In the genomic region with DNA sequence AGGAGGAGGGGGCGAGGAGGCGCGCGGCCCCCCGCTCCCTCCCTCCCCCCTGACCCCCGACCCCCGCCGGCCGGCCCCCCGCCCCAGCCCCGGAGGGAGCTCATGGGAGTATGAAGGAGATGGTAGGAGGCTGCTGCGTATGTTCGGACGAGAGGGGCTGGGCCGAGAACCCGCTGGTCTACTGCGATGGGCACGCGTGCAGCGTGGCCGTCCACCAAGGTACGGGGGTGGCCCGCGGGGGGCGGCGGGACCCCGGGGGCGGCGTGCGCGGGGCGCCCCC, we compare ENCODE assay signal across 8 cellular contexts. TPM values are rescaled to one million over a fixed set of nuclear protein-coding genes. Genes with fewer than 3 reads are reported as not detected.
DNase-seq lines count a peak whose midpoint lies in the region; ATAC-seq, FAIRE-seq and TF ChIP-seq lines count a peak whose summit lies in the region.

No MANE protein-coding gene starts in this region.

- peak overlapping the region; percentile 56 for H3K4me3 Mint-ChIP-seq in activated naive CD8-positive, alpha-beta T cell

- intact Hi-C loops in thyroid gland (cut with DNase I): no loop called here

- H3K4me2 ChIP-seq in keratinocyte (ENCODE audit: control insufficient read depth, extremely low read depth, insufficient read depth, low read depth, low read length): peak overlapping the region; percentile 91

- H3K9ac ChIP-seq in keratinocyte (ENCODE audit: control insufficient read depth, extremely low read depth, insufficient read depth, low read length): peak overlapping the region; percentile 76

- no peak for ATAC-seq in GM18858 (IDR thresholded peaks at IDR 0.05; ENCODE audit: unreplicated experiment)

- no peak overlapping the region for H2AFZ ChIP-seq in keratinocyte (ENCODE audit: control insufficient read depth, low read length)

- no peaks in the 10 kb centered on the region for H3K27me3 Mint-ChIP-seq in activated naive CD8-positive, alpha-beta T cell

- FAIRE-seq in keratinocyte (lab: Jason Lieb, UNC): no peak

- TF ChIP-seq POLR2A in thyroid gland (IDR thresholded peaks at IDR 0.05): no peak

- peaks cover 41% of the 10 kb centered on the region for H3K4me1 Mint-ChIP-seq in activated naive CD8-positive, alpha-beta T cell (ENCODE audit: low read depth)

- no peaks in the 10 kb centered on the region for H3K79me2 ChIP-seq in keratinocyte (ENCODE audit: control insufficient read depth, insufficient read depth, low read length)

- H3K9me1 ChIP-seq in keratinocyte (ENCODE audit: control insufficient read depth, extremely low read depth, insufficient read depth, low read length): no peaks in the 10 kb centered on the region

- peaks cover 5% of the 10 kb centered on the region for H3K36me3 Mint-ChIP-seq in activated naive CD8-positive, alpha-beta T cell

- no peak for TF ChIP-seq CTCF in keratinocyte (optimal IDR thresholded peaks at IDR 0.05 in 1 of 3, IDR thresholded peaks at IDR 0.05 in 1 of 3, conservative IDR thresholded peaks at IDR 0.05 in 1 of 3; ENCODE audit: extremely low read depth in 1 of 3, insufficient read depth in 2 of 3, low read length in 3 of 3)
- no peak for TF ChIP-seq CTCF in thyroid gland (IDR thresholded peaks at IDR 0.05)

- H3K27me3 ChIP-seq in keratinocyte (ENCODE audit: control insufficient read depth, extremely low read depth, insufficient read depth, low read length) (no peaks in the 10 kb centered on the region), thyroid gland (no peaks in the 10 kb centered on the region)

- peaks cover 0 to 7% of the 10 kb centered on the region in 2 experiments for H3K36me3 ChIP-seq in keratinocyte (ENCODE audit: control insufficient read depth in 2 of 2, extremely low read depth in 1 of 2, insufficient read depth in 2 of 2, low read length in 2 of 2)
- peaks cover 3 to 5% of the 10 kb centered on the region in 2 donors for H3K36me3 ChIP-seq in thyroid gland

- H3K4me3 ChIP-seq in keratinocyte (ENCODE audit: control insufficient read depth in 2 of 3, extremely low read depth in 1 of 3, insufficient read depth in 2 of 3, low read depth in 1 of 3, low read length in 3 of 3) (peak overlapping the region; percentile 63 to 88 (median 84)), thyroid gland (replicated peaks in 1 of 3) (peak overlapping the region; percentile 47 to 95 (median 54))

- H3K27ac ChIP-seq in keratinocyte (ENCODE audit: control insufficient read depth, insufficient read depth, low read length) (no peak overlapping the region), thyroid gland (peak overlapping the region; percentile 87 to 92 (median 88))

- DNase-seq in activated CD4-positive, alpha-beta T cell treated with anti-CD3 and anti-CD28 coated beads, Interleukin-2, amount 50 U/mL, for 1 hour: peak; percentile 20
- DNase-seq in activated CD4-positive, alpha-beta T cell treated with anti-CD3 and anti-CD28 coated beads, Interleukin-2, amount 50 U/mL, for 48 hours: no peak
- DNase-seq in keratinocyte (ENCODE audit: low read depth, low spot score) (no peak), thyroid gland (no peak), SW 1271 (lab: John Stamatoyannopoulos, UW) (no peak)
- no peak for DNase-seq in stimulated activated CD4-positive, alpha-beta T cell treated with anti-CD3 and anti-CD28 coated beads, Interleukin-1b, Interleukin-23, amount 100 ng/mL, for 48 hours

- 0 to 2% methylated on average over 13 to 17 of the region's 32 CpGs for WGBS in thyroid gland, 2 donors

- dilution Hi-C loops in keratinocyte (cut with MboI; ENCODE audit: extremely low pct_ligation_motif_present, low sequenced_read_pairs): no loop called here

- H3K4me1 ChIP-seq in keratinocyte (ENCODE audit: control insufficient read depth, extremely low read depth, insufficient read depth, low read length): peaks cover 32% of the 10 kb centered on the region
- H3K4me1 ChIP-seq in thyroid gland: peaks cover 22 to 29% of the 10 kb centered on the region in 2 donors

- H3K9me3 ChIP-seq in keratinocyte (ENCODE audit: control insufficient read depth, low read depth, low read length) (no peaks in the 10 kb centered on the region), thyroid gland (no peaks in the 10 kb centered on the region)

- H4K20me1 ChIP-seq in keratinocyte (ENCODE audit: control insufficient read depth, extremely low read depth, insufficient read depth, low read length): no peaks in the 10 kb centered on the region

- H3K27ac Mint-ChIP-seq in activated naive CD8-positive, alpha-beta T cell: no peak overlapping the region

- H3K9me3 Mint-ChIP-seq in activated naive CD8-positive, alpha-beta T cell (ENCODE audit: low read depth): no peaks in the 10 kb centered on the region

RNA-seq across cellular contexts. Expression of gene MLLT6, which starts 0.4 kb away (rescaled TPM):
- polyA plus RNA-seq in keratinocyte: 17.4 to 18.1 TPM (median 17.7 TPM) in 3 replicates
- 20.2 TPM for polyA plus RNA-seq in keratinocyte (2011; ENCODE audit: low read depth)
- polyA plus RNA-seq in keratinocyte (2011; cell fraction: cytosol; rRNA removed): 7.7 and 11.0 TPM in 2 replicates
- 46.1 and 53.2 TPM in 2 replicates for polyA plus RNA-seq in keratinocyte (2011; cell fraction: nucleus; rRNA removed)
- polyA plus RNA-seq in keratinocyte (2012; ENCODE audit: low replicate concordance): 14.3 and 16.5 TPM in 2 replicates
- polyA minus RNA-seq in keratinocyte: 23.1 to 34.2 TPM (median 24.0 TPM) in 3 replicates
- polyA minus RNA-seq in keratinocyte (2011; cell fraction: cytosol; rRNA and poly(A)+ RNA removed): 28.6 TPM
- 25.5 and 29.3 TPM in 2 replicates for polyA minus RNA-seq in keratinocyte (2011; cell fraction: nucleus; rRNA and poly(A)+ RNA removed)
- 100 to 1,000 TPM; 111 to 192 (median 115) TPM for total RNA-seq in thyroid gland

RNA-seq across cellular contexts. Expression of gene CISD3, which starts 24.7 kb away (rescaled TPM):
- polyA plus RNA-seq in keratinocyte: 10.4 to 25.6 TPM (median 17.1 TPM) in 3 replicates
- 2.1 TPM for polyA plus RNA-seq in keratinocyte (2011; ENCODE audit: low read depth)
- polyA plus RNA-seq in keratinocyte (2011; cell fraction: cytosol; rRNA removed): 11.2 and 20.0 TPM in 2 replicates
- polyA plus RNA-seq in keratinocyte (2011; cell fraction: nucleus; rRNA removed): 4.3 and 4.5 TPM in 2 replicates
- 15.6 and 35.2 TPM in 2 replicates for polyA plus RNA-seq in keratinocyte (2012; ENCODE audit: low replicate concordance)
- 4.9 to 16.3 TPM (median 5.5 TPM) in 3 replicates for polyA minus RNA-seq in keratinocyte
- 12.9 TPM for polyA minus RNA-seq in keratinocyte (2011; cell fraction: cytosol; rRNA and poly(A)+ RNA removed)
- 1.7 and 2.9 TPM in 2 replicates for polyA minus RNA-seq in keratinocyte (2011; cell fraction: nucleus; rRNA and poly(A)+ RNA removed)
- total RNA-seq in thyroid gland: 10 to 100 TPM; 12.4 to 29.0 (median 18.2) TPM

RNA-seq across cellular contexts. Expression of gene EPOP, which starts 30.7 kb away (rescaled TPM):
- 2.1 to 4.4 TPM (median 3.2 TPM) in 3 replicates for polyA plus RNA-seq in keratinocyte
- 2.2 TPM for polyA plus RNA-seq in keratinocyte (2011; ENCODE audit: low read depth)
- polyA plus RNA-seq in keratinocyte (2011; cell fraction: cytosol; rRNA removed): 3.9 and 6.1 TPM in 2 replicates
- polyA plus RNA-seq in keratinocyte (2011; cell fraction: nucleus; rRNA removed): 3.5 and 4.5 TPM in 2 replicates
- 6.7 and 8.6 TPM in 2 replicates for polyA plus RNA-seq in keratinocyte (2012; ENCODE audit: low replicate concordance)
- 1.4 to 3.8 TPM (median 2.2 TPM) in 3 replicates for polyA minus RNA-seq in keratinocyte
- polyA minus RNA-seq in keratinocyte (2011; cell fraction: cytosol; rRNA and poly(A)+ RNA removed): 5.9 TPM
- 1.9 and 2.6 TPM in 2 replicates for polyA minus RNA-seq in keratinocyte (2011; cell fraction: nucleus; rRNA and poly(A)+ RNA removed)
- total RNA-seq in thyroid gland: 1 to 10 TPM in 1 of 4 donors, under 1 TPM in 3; 0.20 to 1.8 (median 0.41) TPM

RNA-seq across cellular contexts. Expression of gene PCGF2, which starts 42.7 kb away (rescaled TPM):
- polyA plus RNA-seq in keratinocyte: 3.3 to 6.9 TPM (median 4.1 TPM) in 3 replicates
- polyA plus RNA-seq in keratinocyte (2011; ENCODE audit: low read depth): 14.1 TPM
- polyA plus RNA-seq in keratinocyte (2011; cell fraction: cytosol; rRNA removed): 6.6 and 11.6 TPM in 2 replicates
- polyA plus RNA-seq in keratinocyte (2011; cell fraction: nucleus; rRNA removed): 10.1 and 12.5 TPM in 2 replicates
- polyA plus RNA-seq in keratinocyte (2012; ENCODE audit: low replicate concordance): 14.9 and 19.0 TPM in 2 replicates
- polyA minus RNA-seq in keratinocyte: 3.1 to 24.6 TPM (median 5.8 TPM) in 3 replicates
- polyA minus RNA-seq in keratinocyte (2011; cell fraction: cytosol; rRNA and poly(A)+ RNA removed): 15.5 TPM
- polyA minus RNA-seq in keratinocyte (2011; cell fraction: nucleus; rRNA and poly(A)+ RNA removed): 3.2 and 6.3 TPM in 2 replicates
- 10 to 100 TPM in 2 of 4 donors, 1 to 10 TPM in 2; 8.5 to 13.5 (median 10.9) TPM for total RNA-seq in thyroid gland

RNA-seq across cellular contexts. Expression of gene PSMB3, which starts 47.1 kb away (rescaled TPM):
- 294 to 346 TPM (median 316 TPM) in 3 replicates for polyA plus RNA-seq in keratinocyte
- polyA plus RNA-seq in keratinocyte (2011; ENCODE audit: low read depth): 56.5 TPM
- 303 and 332 TPM in 2 replicates for polyA plus RNA-seq in keratinocyte (2011; cell fraction: cytosol; rRNA removed)
- 227 and 268 TPM in 2 replicates for polyA plus RNA-seq in keratinocyte (2011; cell fraction: nucleus; rRNA removed)
- polyA plus RNA-seq in keratinocyte (2012; ENCODE audit: low replicate concordance): 178 and 256 TPM in 2 replicates
- 224 to 376 TPM (median 273 TPM) in 3 replicates for polyA minus RNA-seq in keratinocyte
- 175 TPM for polyA minus RNA-seq in keratinocyte (2011; cell fraction: cytosol; rRNA and poly(A)+ RNA removed)
- polyA minus RNA-seq in keratinocyte (2011; cell fraction: nucleus; rRNA and poly(A)+ RNA removed): 65.1 and 65.2 TPM in 2 replicates
- total RNA-seq in thyroid gland: 100 to 1,000 TPM; 135 to 256 (median 222) TPM
